35 cellular contexts compared by ENCODE assay signal in the genomic region with DNA sequence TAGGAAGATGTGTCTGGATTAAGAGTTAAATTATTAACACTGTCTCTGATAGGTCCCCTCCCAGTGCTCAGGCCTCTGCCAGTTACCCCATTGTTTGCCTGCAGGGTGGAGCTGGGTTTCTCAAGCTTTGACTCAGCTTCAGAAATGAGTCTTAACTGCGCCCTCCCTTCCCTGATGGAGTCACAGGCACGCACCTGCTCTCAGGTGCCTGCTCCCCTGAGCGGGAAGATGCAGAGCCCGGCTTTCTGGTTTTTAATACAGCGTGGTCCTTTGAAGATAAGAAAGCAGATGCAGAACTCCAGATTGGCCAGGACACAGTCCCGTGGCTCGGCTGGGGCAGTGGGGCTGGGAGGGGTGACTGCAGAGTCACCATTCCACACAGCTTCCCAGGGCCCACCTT. TPM values are rescaled to one million over a fixed set of nuclear protein-coding genes. Genes with fewer than 3 reads are reported as not detected.
DNase-seq lines count a peak whose midpoint lies in the region; ATAC-seq, FAIRE-seq and TF ChIP-seq lines count a peak whose summit lies in the region.
"Had no signal": no experiment of that assay in that cellular context is flagged by ENCODE, and none has a peak within 500 bp of the region (broad histone marks: within the 10 kb centered on the region; RNA-seq: fewer than 3 reads in every experiment).

No MANE protein-coding gene starts in this region.

- no peaks in the 10 kb centered on the region for H3K79me2 ChIP-seq in K562 (ENCODE audit: control insufficient read depth, insufficient read depth, low read length)

- POLR2A ChIA-PET in K562 (lab: Yijun Ruan, JAX): interaction anchor here (0.8 kb wide), 1 partner anchor 152 kb away, joined by 4 read pairs; no protein-coding TSS in a partner anchor

- no peak overlapping the region for H3K9ac ChIP-seq in K562 (ENCODE audit: insufficient read depth in 1 of 2, low read depth in 2 of 2, low read length in 2 of 2)
- H3K9ac ChIP-seq: BLaER1 treated with 17β-estradiol and CSF1 and Interleukin-3, amounts not matched to agents 10 nM and 100 nM had no signal

- CTCF ChIA-PET in K562 (lab: Yijun Ruan, JAX; ENCODE audit: low intra/inter-chr PET ratio): no interaction called here

- TF ChIP-seq EP300 in K562 (IDR thresholded peaks at IDR 0.05; ENCODE audit: low read length): no peak

- no peaks in the 10 kb centered on the region for H4K20me1 ChIP-seq in K562 (replicated peaks; ENCODE audit: control insufficient read depth, insufficient read depth, low read length)
- H4K20me1 ChIP-seq: BLaER1 treated with 17β-estradiol and CSF1 and Interleukin-3, amounts not matched to agents 10 nM and 100 nM had no signal

- H3K36me3 Mint-ChIP-seq in stimulated activated effector memory CD8-positive, alpha-beta T cell treated with anti-CD3 and anti-CD28 coated beads, Interleukin-12 subunit alpha, Interleukin-12 subunit beta, amount 100 ng/mL, for 72 hours: no peaks in the 10 kb centered on the region
- H3K36me3 Mint-ChIP-seq: stimulated activated memory B cell treated with anti-CD40 and anti-IgM and Interleukin-4, amounts not matched to agents 10 μg/mL and 1 μg/mL and 100 μg/mL, for 72 hours had no signal

- in situ Hi-C loops in K562 (cut with MboI): loop anchor here (25.0 kb wide), 1 partner anchor 220 kb away; no protein-coding TSS in a partner anchor

- intact Hi-C loops in K562 (cut with micrococcal nuclease): no loop called here

- TF ChIP-seq POLR2A in K562 (conservative IDR thresholded peaks at IDR 0.05): no peak

- H3K27ac Mint-ChIP-seq in stimulated activated effector memory CD8-positive, alpha-beta T cell treated with anti-CD3 and anti-CD28 coated beads, Interleukin-12 subunit alpha, Interleukin-12 subunit beta, amount 100 ng/mL, for 72 hours: no peak overlapping the region
- H3K27ac Mint-ChIP-seq: activated T-helper 1 cell treated with anti-CD3 and anti-CD28 coated beads, Interleukin-12 subunit alpha, Interleukin-12 subunit beta, Interleukin-2, Interleukin-4 antibody, amounts not matched to agents 30 ng/mL and 10 ng/mL and 1 ng/mL, durations not matched to agents 14 hours and 24 hours and 36 hours; effector memory CD8-positive, alpha-beta T cell; nephron; stimulated activated memory B cell treated with anti-CD40 and anti-IgM and Interleukin-4, amounts not matched to agents 10 μg/mL and 1 μg/mL and 100 μg/mL, for 72 hours had no signal

- no peak for TF ChIP-seq CTCF in K562 (IDR thresholded peaks at IDR 0.05 in 2 of 3, conservative IDR thresholded peaks at IDR 0.05 in 1 of 3; ENCODE audit: insufficient read depth in 2 of 3, low read depth in 1 of 3, low read length in 3 of 3)

- TF ChIP-seq RAD21 in K562 (CRISPR knock-in tag; conservative IDR thresholded peaks at IDR 0.05 in 1 of 2, IDR thresholded peaks at IDR 0.05 in 1 of 2): no peak

- peaks cover 0 to 8% of the 10 kb centered on the region in 2 experiments; a peak in 3 of 5 replicates for H3K27me3 ChIP-seq in K562 (ENCODE audit: control insufficient read depth in 2 of 2, insufficient read depth in 2 of 2, low read length in 2 of 2)
- H3K27me3 ChIP-seq: BLaER1 treated with 17β-estradiol and CSF1 and Interleukin-3, amounts not matched to agents 10 nM and 100 nM; colonic mucosa; ovary had no signal

- H3K4me3 Mint-ChIP-seq in stimulated activated effector memory CD8-positive, alpha-beta T cell treated with anti-CD3 and anti-CD28 coated beads, Interleukin-12 subunit alpha, Interleukin-12 subunit beta, amount 100 ng/mL, for 72 hours: no peak overlapping the region
- H3K4me3 Mint-ChIP-seq: activated T-helper 1 cell treated with anti-CD3 and anti-CD28 coated beads, Interleukin-12 subunit alpha, Interleukin-12 subunit beta, Interleukin-2, Interleukin-4 antibody, amounts not matched to agents 30 ng/mL and 10 ng/mL and 1 ng/mL, durations not matched to agents 14 hours and 24 hours and 36 hours; effector memory CD8-positive, alpha-beta T cell; nephron; stimulated activated memory B cell treated with anti-CD40 and anti-IgM and Interleukin-4, amounts not matched to agents 10 μg/mL and 1 μg/mL and 100 μg/mL, for 72 hours had no signal

- no peaks in the 10 kb centered on the region for H3K36me3 ChIP-seq in K562 (ENCODE audit: control insufficient read depth, insufficient read depth, low read length)
- H3K36me3 ChIP-seq: BLaER1 treated with 17β-estradiol and CSF1 and Interleukin-3, amounts not matched to agents 10 nM and 100 nM; colonic mucosa; ovary had no signal

- ATAC-seq in HG03442 (IDR thresholded peaks at IDR 0.05; ENCODE audit: unreplicated experiment) (peak; percentile 44), K562 (no peak)
- ATAC-seq in stimulated activated effector memory CD8-positive, alpha-beta T cell treated with anti-CD3 and anti-CD28 coated beads, Interleukin-12 subunit alpha, Interleukin-12 subunit beta, amount 100 ng/mL, for 72 hours: peak; percentile 24
- ATAC-seq: effector memory CD8-positive, alpha-beta T cell; SK-N-SH treated with all-trans-retinoic acid at 6 μM for 48 hours; stimulated activated memory B cell treated with anti-CD40 and anti-IgM and Interleukin-4, amounts not matched to agents 10 μg/mL and 1 μg/mL and 100 μg/mL, for 72 hours had no signal

- no peak overlapping the region for H2AFZ ChIP-seq in K562 (ENCODE audit: low read depth, low read length)

- no peaks in the 10 kb centered on the region for H3K4me1 Mint-ChIP-seq in stimulated activated effector memory CD8-positive, alpha-beta T cell treated with anti-CD3 and anti-CD28 coated beads, Interleukin-12 subunit alpha, Interleukin-12 subunit beta, amount 100 ng/mL, for 72 hours
- H3K4me1 Mint-ChIP-seq: nephron; stimulated activated memory B cell treated with anti-CD40 and anti-IgM and Interleukin-4, amounts not matched to agents 10 μg/mL and 1 μg/mL and 100 μg/mL, for 72 hours had no signal

- no peaks in the 10 kb centered on the region for H3K9me3 ChIP-seq in K562 (replicated peaks; ENCODE audit: control insufficient read depth, insufficient read depth, low read depth, low read length)
- H3K9me3 ChIP-seq: Caco-2, colonic mucosa, ovary had no signal

- H3K9me1 ChIP-seq in K562 (ENCODE audit: control insufficient read depth, insufficient read depth, low read length): no peaks in the 10 kb centered on the region

- no peaks in the 10 kb centered on the region for H3K9me3 Mint-ChIP-seq in stimulated activated effector memory CD8-positive, alpha-beta T cell treated with anti-CD3 and anti-CD28 coated beads, Interleukin-12 subunit alpha, Interleukin-12 subunit beta, amount 100 ng/mL, for 72 hours
- H3K9me3 Mint-ChIP-seq: activated T-helper 1 cell treated with anti-CD3 and anti-CD28 coated beads, Interleukin-12 subunit alpha, Interleukin-12 subunit beta, Interleukin-2, Interleukin-4 antibody, amounts not matched to agents 30 ng/mL and 10 ng/mL and 1 ng/mL, durations not matched to agents 14 hours and 24 hours and 36 hours; effector memory CD8-positive, alpha-beta T cell; nephron; stimulated activated memory B cell treated with anti-CD40 and anti-IgM and Interleukin-4, amounts not matched to agents 10 μg/mL and 1 μg/mL and 100 μg/mL, for 72 hours had no signal

- no peak overlapping the region for H3K4me2 ChIP-seq in K562 (ENCODE audit: insufficient read depth, low read length)
- H3K4me2 ChIP-seq: BLaER1 treated with 17β-estradiol and CSF1 and Interleukin-3, amounts not matched to agents 10 nM and 100 nM; smooth muscle cell had no signal

- no peak for DNase-seq in GM18507 (ENCODE audit: extremely low spot score, insufficient read length, low read depth)
- no peak for DNase-seq in K562 (ENCODE audit: extremely low read depth in 1 of 4, low spot score in 3 of 4)
- no peak for DNase-seq in stimulated activated effector memory CD8-positive, alpha-beta T cell treated with anti-CD3 and anti-CD28 coated beads, Interleukin-12 subunit alpha, Interleukin-12 subunit beta, amount 100 ng/mL, for 72 hours (ENCODE audit: low spot score in 2 of 2)
- no peak for DNase-seq in middle frontal gyrus (ENCODE audit: extremely low spot score, low spot score)
- no peak for DNase-seq in Kasumi-1 (lab: John Stamatoyannopoulos, UW)
- no peak for DNase-seq in foreskin melanocyte
- DNase-seq: activated CD4-positive, alpha-beta T cell treated with anti-CD3 and anti-CD28 coated beads for 48 hours; activated naive CD4-positive, alpha-beta T cell treated with anti-CD3 and anti-CD28 coated beads, Interleukin-2, amount 50 U/mL, for 16 hours; amygdala; Caco-2; colonic mucosa; DMS79 treated with DMSO at 0.1 percent for 48 hours; effector memory CD8-positive, alpha-beta T cell; IMR-90; islet precursor cell; NCI-H524; ovary; retina; stimulated activated CD4-positive, alpha-beta T cell treated with anti-CD3 and anti-CD28 coated beads, Interleukin-2, amount 100 ng/mL, for 24 hours had no signal

- BruUV-seq in K562 (replicated peaks; lab: Mats Ljungman, UMichigan): no TSS peak

- no peaks in the 10 kb centered on the region for H3K4me1 ChIP-seq in K562 (replicated peaks in 1 of 2; ENCODE audit: control insufficient read depth in 2 of 2, insufficient read depth in 2 of 2, low read length in 2 of 2)
- H3K4me1 ChIP-seq: Caco-2, colonic mucosa had no signal

- peak; percentile 24 for FAIRE-seq in GM18507 (lab: Jason Lieb, UNC)
- FAIRE-seq in K562 (lab: Jason Lieb, UNC): no peak
- FAIRE-seq: H1 had no signal

- 2% methylated on average over 7 of the region's 7 CpGs for WGBS in K562 (ENCODE audit: insufficient coverage, low coverage, missing lambda C conversion rate)

- no peak overlapping the region for H3K4me3 ChIP-seq in K562
- H3K4me3 ChIP-seq: BLaER1 treated with 17β-estradiol and CSF1 and Interleukin-3, amounts not matched to agents 10 nM and 100 nM; colonic mucosa; ovary; smooth muscle cell had no signal

- H3K27ac ChIP-seq in K562 (ENCODE audit: extremely low read depth, low read depth, low read length): no peak overlapping the region
- H3K27ac ChIP-seq: BLaER1 treated with 17β-estradiol and CSF1 and Interleukin-3, amounts not matched to agents 10 nM and 100 nM; colonic mucosa; ovary had no signal

RNA-seq across cellular contexts. Expression of gene SPRR4, which starts 3.2 kb away (rescaled TPM):
- total RNA-seq in K562 (2011; cell fraction: chromatin; rRNA removed; ENCODE audit: low replicate concordance): not detected in 2 replicates
- not detected in 2 replicates for total RNA-seq in K562 (2011; cell fraction: nucleolus; rRNA removed)
- not detected in 2 replicates for total RNA-seq in K562 (2011; cell fraction: nucleoplasm; rRNA removed)
- total RNA-seq in K562 (2014; rRNA removed) (not detected in 2 replicates), K562 (2014; rRNA removed; fragmentation: Illumina TruSeq; extraction: Trizol) (not detected in 2 replicates), K562 (2015; rRNA removed; fragmentation: Illumina TruSeq; extraction: Trizol) (not detected in 2 replicates), K562 (2021) (not detected in 2 replicates)
- polyA plus RNA-seq in K562 (2011; rRNA removed) (not detected in 2 replicates), K562 (2014; fragmentation: Illumina TruSeq; extraction: Trizol) (not detected in 2 replicates), K562 (2014; fragmentation: Nextera tagmentation; extraction: Ambion mirVana) (not detected), K562 (2014; rRNA removed) (not detected in 2 replicates)
- not detected in 2 replicates for polyA plus RNA-seq in K562 (2011; cell fraction: cytosol; rRNA removed)
- polyA plus RNA-seq in K562 (2011; cell fraction: nucleus; rRNA removed): not detected in 2 replicates
- not detected in 2 replicates for polyA plus RNA-seq in K562 (2012)
- not detected in 2 replicates for polyA minus RNA-seq in K562 (2011; rRNA and poly(A)+ RNA removed)
- polyA minus RNA-seq in K562 (2011; cell fraction: cytosol; rRNA and poly(A)+ RNA removed): not detected in 2 replicates
- polyA minus RNA-seq in K562 (2011; cell fraction: nucleus; rRNA and poly(A)+ RNA removed): not detected in 2 replicates
- total RNA-seq: activated T-helper 1 cell treated with anti-CD3 and anti-CD28 coated beads, Interleukin-12 subunit alpha, Interleukin-12 subunit beta, Interleukin-2, Interleukin-4 antibody, amounts not matched to agents 30 ng/mL and 10 ng/mL and 1 ng/mL, durations not matched to agents 14 hours and 24 hours and 36 hours; Caco-2; colonic mucosa; fibroblast of lung; glomerular endothelial cell; H1; IMR-90; M059J; mononuclear cell; ovary; T-helper 2 cell treated with Interferon-gamma antibody and Interleukin-4, amounts not matched to agents 100 ng/mL and 5 ng/mL, for 36 hours; temporal lobe had no signal
- polyA plus RNA-seq: AG04450, fibroblast of lung, H1, IMR-90, ovary, smooth muscle cell had no signal

RNA-seq across cellular contexts. Expression of gene SPRR1A, which starts 16.7 kb away (rescaled TPM):
- not detected in 2 replicates for total RNA-seq in K562 (2011; cell fraction: chromatin; rRNA removed; ENCODE audit: low replicate concordance)
- total RNA-seq in K562 (2011; cell fraction: nucleolus; rRNA removed): not detected in 2 replicates
- total RNA-seq in K562 (2011; cell fraction: nucleoplasm; rRNA removed): not detected in 2 replicates
- total RNA-seq in K562 (2014; rRNA removed) (not detected in 2 replicates), K562 (2014; rRNA removed; fragmentation: Illumina TruSeq; extraction: Trizol) (not detected in 2 replicates), K562 (2015; rRNA removed; fragmentation: Illumina TruSeq; extraction: Trizol) (not detected in 2 replicates), K562 (2021) (not detected in 2 replicates)
- polyA plus RNA-seq in K562 (2011; rRNA removed) (not detected in 2 replicates), K562 (2014; fragmentation: Illumina TruSeq; extraction: Trizol) (not detected in 2 replicates), K562 (2014; fragmentation: Nextera tagmentation; extraction: Ambion mirVana) (not detected), K562 (2014; rRNA removed) (not detected in 2 replicates)
- not detected in 2 replicates for polyA plus RNA-seq in K562 (2011; cell fraction: cytosol; rRNA removed)
- not detected in 2 replicates for polyA plus RNA-seq in K562 (2011; cell fraction: nucleus; rRNA removed)
- not detected in 2 replicates for polyA plus RNA-seq in K562 (2012)
- polyA minus RNA-seq in K562 (2011; rRNA and poly(A)+ RNA removed): not detected in 2 replicates
- polyA minus RNA-seq in K562 (2011; cell fraction: cytosol; rRNA and poly(A)+ RNA removed): not detected in 2 replicates
- not detected in 2 replicates for polyA minus RNA-seq in K562 (2011; cell fraction: nucleus; rRNA and poly(A)+ RNA removed)
- total RNA-seq: activated T-helper 1 cell treated with anti-CD3 and anti-CD28 coated beads, Interleukin-12 subunit alpha, Interleukin-12 subunit beta, Interleukin-2, Interleukin-4 antibody, amounts not matched to agents 30 ng/mL and 10 ng/mL and 1 ng/mL, durations not matched to agents 14 hours and 24 hours and 36 hours; Caco-2; colonic mucosa; fibroblast of lung; glomerular endothelial cell; H1; IMR-90; lower leg skin; M059J; mononuclear cell; ovary; smooth muscle cell; T-helper 2 cell treated with Interferon-gamma antibody and Interleukin-4, amounts not matched to agents 100 ng/mL and 5 ng/mL, for 36 hours; temporal lobe had no signal
- polyA plus RNA-seq: AG04450, fibroblast of lung, H1, IMR-90, ovary had no signal

RNA-seq across cellular contexts. Expression of gene SPRR5, which starts 20.2 kb away (rescaled TPM):
- not detected in 2 replicates for total RNA-seq in K562 (2011; cell fraction: chromatin; rRNA removed; ENCODE audit: low replicate concordance)
- total RNA-seq in K562 (2011; cell fraction: nucleolus; rRNA removed): not detected in 2 replicates
- not detected in 2 replicates for total RNA-seq in K562 (2011; cell fraction: nucleoplasm; rRNA removed)
- total RNA-seq in K562 (2014; rRNA removed) (not detected in 2 replicates), K562 (2014; rRNA removed; fragmentation: Illumina TruSeq; extraction: Trizol) (not detected in 2 replicates), K562 (2015; rRNA removed; fragmentation: Illumina TruSeq; extraction: Trizol) (not detected in 2 replicates), K562 (2021) (not detected in 2 replicates)
- polyA plus RNA-seq in K562 (2011; rRNA removed) (not detected in 2 replicates), K562 (2014; fragmentation: Illumina TruSeq; extraction: Trizol) (not detected in 2 replicates), K562 (2014; fragmentation: Nextera tagmentation; extraction: Ambion mirVana) (not detected), K562 (2014; rRNA removed) (not detected in 2 replicates)
- polyA plus RNA-seq in K562 (2011; cell fraction: cytosol; rRNA removed): not detected in 2 replicates
- not detected in 2 replicates for polyA plus RNA-seq in K562 (2011; cell fraction: nucleus; rRNA removed)
- polyA plus RNA-seq in K562 (2012): not detected in 2 replicates
- polyA minus RNA-seq in K562 (2011; rRNA and poly(A)+ RNA removed): not detected in 2 replicates
- not detected in 2 replicates for polyA minus RNA-seq in K562 (2011; cell fraction: cytosol; rRNA and poly(A)+ RNA removed)
- polyA minus RNA-seq in K562 (2011; cell fraction: nucleus; rRNA and poly(A)+ RNA removed): not detected in 2 replicates
- total RNA-seq: activated T-helper 1 cell treated with anti-CD3 and anti-CD28 coated beads, Interleukin-12 subunit alpha, Interleukin-12 subunit beta, Interleukin-2, Interleukin-4 antibody, amounts not matched to agents 30 ng/mL and 10 ng/mL and 1 ng/mL, durations not matched to agents 14 hours and 24 hours and 36 hours; Caco-2; colonic mucosa; fibroblast of lung; glomerular endothelial cell; H1; IMR-90; M059J; mononuclear cell; ovary; T-helper 2 cell treated with Interferon-gamma antibody and Interleukin-4, amounts not matched to agents 100 ng/mL and 5 ng/mL, for 36 hours; temporal lobe had no signal
- polyA plus RNA-seq: AG04450, fibroblast of lung, H1, IMR-90, ovary, smooth muscle cell had no signal

RNA-seq across cellular contexts. Expression of gene SPRR3, which starts 34.3 kb away (rescaled TPM):
- not detected in 2 replicates for total RNA-seq in K562 (2011; cell fraction: chromatin; rRNA removed; ENCODE audit: low replicate concordance)
- not detected in 2 replicates for total RNA-seq in K562 (2011; cell fraction: nucleolus; rRNA removed)
- not detected in 2 replicates for total RNA-seq in K562 (2011; cell fraction: nucleoplasm; rRNA removed)
- not detected in 2 replicates for total RNA-seq in K562 (2014; rRNA removed)
- not detected in 2 replicates for total RNA-seq in K562 (2014; rRNA removed; fragmentation: Illumina TruSeq; extraction: Trizol)
- total RNA-seq in K562 (2015; rRNA removed; fragmentation: Illumina TruSeq; extraction: Trizol): not detected in 2 replicates
- not detected in 2 replicates for total RNA-seq in K562 (2021)
- polyA plus RNA-seq in K562 (2011; rRNA removed): not detected in 2 replicates
- 0.09 TPM in 1 of 2 replicates, not detected in the other for polyA plus RNA-seq in K562 (2011; cell fraction: cytosol; rRNA removed)
- polyA plus RNA-seq in K562 (2011; cell fraction: nucleus; rRNA removed): not detected in 2 replicates
- polyA plus RNA-seq in K562 (2012): 0.11 TPM in 1 of 2 replicates, not detected in the other
- polyA plus RNA-seq in K562 (2014; fragmentation: Illumina TruSeq; extraction: Trizol): not detected in 2 replicates
- polyA plus RNA-seq in K562 (2014; fragmentation: Nextera tagmentation; extraction: Ambion mirVana): not detected
- polyA plus RNA-seq in K562 (2014; rRNA removed): not detected in 2 replicates
- polyA minus RNA-seq in K562 (2011; rRNA and poly(A)+ RNA removed): not detected in 2 replicates
- polyA minus RNA-seq in K562 (2011; cell fraction: cytosol; rRNA and poly(A)+ RNA removed): not detected in 2 replicates
- not detected in 2 replicates for polyA minus RNA-seq in K562 (2011; cell fraction: nucleus; rRNA and poly(A)+ RNA removed)
- total RNA-seq: activated T-helper 1 cell treated with anti-CD3 and anti-CD28 coated beads, Interleukin-12 subunit alpha, Interleukin-12 subunit beta, Interleukin-2, Interleukin-4 antibody, amounts not matched to agents 30 ng/mL and 10 ng/mL and 1 ng/mL, durations not matched to agents 14 hours and 24 hours and 36 hours; colonic mucosa; fibroblast of lung; glomerular endothelial cell; H1; IMR-90; lower leg skin; M059J; mononuclear cell; T-helper 2 cell treated with Interferon-gamma antibody and Interleukin-4, amounts not matched to agents 100 ng/mL and 5 ng/mL, for 36 hours; temporal lobe had no signal
- polyA plus RNA-seq: AG04450, fibroblast of lung, H1, IMR-90, ovary had no signal

RNA-seq across cellular contexts. Expression of gene IVL, which starts 58.9 kb away (rescaled TPM):
- total RNA-seq in K562 (2011; cell fraction: chromatin; rRNA removed; ENCODE audit: low replicate concordance): not detected in 2 replicates
- not detected in 2 replicates for total RNA-seq in K562 (2011; cell fraction: nucleolus; rRNA removed)
- total RNA-seq in K562 (2011; cell fraction: nucleoplasm; rRNA removed): not detected in 2 replicates
- total RNA-seq in K562 (2014; rRNA removed) (not detected in 2 replicates), K562 (2014; rRNA removed; fragmentation: Illumina TruSeq; extraction: Trizol) (not detected in 2 replicates), K562 (2015; rRNA removed; fragmentation: Illumina TruSeq; extraction: Trizol) (not detected in 2 replicates), K562 (2021) (not detected in 2 replicates)
- polyA plus RNA-seq in K562 (2011; rRNA removed) (not detected in 2 replicates), K562 (2014; fragmentation: Illumina TruSeq; extraction: Trizol) (not detected in 2 replicates), K562 (2014; fragmentation: Nextera tagmentation; extraction: Ambion mirVana) (not detected), K562 (2014; rRNA removed) (not detected in 2 replicates)
- not detected in 2 replicates for polyA plus RNA-seq in K562 (2011; cell fraction: cytosol; rRNA removed)
- not detected in 2 replicates for polyA plus RNA-seq in K562 (2011; cell fraction: nucleus; rRNA removed)
- not detected in 2 replicates for polyA plus RNA-seq in K562 (2012)
- not detected in 2 replicates for polyA minus RNA-seq in K562 (2011; rRNA and poly(A)+ RNA removed)
- not detected in 2 replicates for polyA minus RNA-seq in K562 (2011; cell fraction: cytosol; rRNA and poly(A)+ RNA removed)
- polyA minus RNA-seq in K562 (2011; cell fraction: nucleus; rRNA and poly(A)+ RNA removed): not detected in 2 replicates
- total RNA-seq: activated T-helper 1 cell treated with anti-CD3 and anti-CD28 coated beads, Interleukin-12 subunit alpha, Interleukin-12 subunit beta, Interleukin-2, Interleukin-4 antibody, amounts not matched to agents 30 ng/mL and 10 ng/mL and 1 ng/mL, durations not matched to agents 14 hours and 24 hours and 36 hours; Caco-2; colonic mucosa; fibroblast of lung; glomerular endothelial cell; H1; IMR-90; M059J; mononuclear cell; ovary; T-helper 2 cell treated with Interferon-gamma antibody and Interleukin-4, amounts not matched to agents 100 ng/mL and 5 ng/mL, for 36 hours had no signal
- polyA plus RNA-seq: AG04450, H1, IMR-90, ovary had no signal
